Comparison of ENCODE assay signal across 1 cellular context in genomic region chr20:48338717-48339116, GRCh38.
TF ChIP-seq lines count a peak whose summit lies in the region.

No MANE protein-coding gene starts in this region.

TF ChIP-seq in HCT116, 20 proteins besides CTCF, POLR2A, EP300 and RAD21 (continued from another document):
- no peak for TF ChIP-seq REST (IDR thresholded peaks at IDR 0.05; ENCODE audit: low read depth)
- no peak for TF ChIP-seq YY1 (IDR thresholded peaks at IDR 0.05; ENCODE audit: extremely low read depth, insufficient replicate concordance, low read depth, low read length)
- no peak for TF ChIP-seq ELF1 (IDR thresholded peaks at IDR 0.05; ENCODE audit: borderline replicate concordance, low read depth)
